8 cellular contexts compared by ENCODE assay signal in genomic region chr18:11181629-11182028, GRCh38. TPM values are rescaled to one million over a fixed set of nuclear protein-coding genes. Genes with fewer than 3 reads are reported as not detected.
"Had no signal": no experiment of that assay in that cellular context is flagged by ENCODE, and none has a peak within 500 bp of the region (broad histone marks: within the 10 kb centered on the region; RNA-seq: fewer than 3 reads in every experiment).

No MANE protein-coding gene starts in this region.

RNA-seq across cellular contexts. Expression of gene PIEZO2, which starts 32.3 kb away (rescaled TPM):
- total RNA-seq: activated naive CD4-positive, alpha-beta T cell treated with anti-CD3 and anti-CD28 coated beads for 36 hours; activated naive CD4-positive, alpha-beta T cell treated with anti-CD3 and anti-CD28 coated beads, Interleukin-2, amount 50 U/mL, for 72 hours; activated naive CD8-positive, alpha-beta T cell treated with anti-CD3 and anti-CD28 coated beads for 36 hours; activated naive CD8-positive, alpha-beta T cell treated with anti-CD3 and anti-CD28 coated beads, Interleukin-2, amount 10 ng/mL, durations not matched to agents 7 days and 5 days; activated T-cell treated with anti-CD3 and anti-CD28 coated beads, Interleukin-2, amount 50 U/mL, for 72 hours; activated T-helper 1 cell treated with anti-CD3 and anti-CD28 coated beads, Interleukin-12 subunit alpha, Interleukin-12 subunit beta, Interleukin-2, Interleukin-4 antibody, amounts not matched to agents 30 ng/mL and 10 ng/mL and 1 ng/mL, durations not matched to agents 14 hours and 24 hours and 36 hours; activated T-helper 17 cell treated with anti-CD3 and anti-CD28 coated beads, Interleukin-2, amount 50 U/mL, for 72 hours; activated T-helper 2 cell treated with anti-CD3 and anti-CD28 coated beads, Interferon-gamma antibody, Interleukin-2, Interleukin-4, amounts not matched to agents 10 μg/mL and 5 μg/mL and 100 μg/mL, durations not matched to agents 14 hours and 24 hours and 36 hours had no signal
